19 cellular contexts compared by ENCODE assay signal in the genomic region with DNA sequence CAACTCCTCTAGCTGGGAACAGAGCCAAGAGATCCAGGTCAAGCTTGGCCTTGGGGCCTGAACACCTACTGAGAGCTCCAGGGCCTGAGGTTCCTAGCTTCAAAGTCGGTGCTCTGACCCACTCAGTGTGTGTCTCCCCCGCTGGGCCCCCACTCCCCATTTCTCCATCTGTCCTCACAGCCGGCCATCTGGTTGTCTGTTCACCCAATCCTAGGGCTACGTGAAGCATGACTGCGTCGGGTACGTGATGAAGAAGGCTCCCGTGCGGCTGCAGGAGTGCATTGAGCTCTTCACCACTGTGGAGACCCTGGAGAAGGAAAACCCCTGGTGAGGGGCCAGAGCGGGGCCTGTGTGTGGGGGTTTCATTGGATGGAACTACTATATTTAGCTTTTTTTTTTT.
"Had no signal": no experiment of that assay in that cellular context is flagged by ENCODE, and none has a peak within 500 bp of the region (broad histone marks: within the 10 kb centered on the region; RNA-seq: fewer than 3 reads in every experiment).

No MANE protein-coding gene starts in this region.

- DNase-seq: effector CD4-positive, alpha-beta T cell; endodermal cell; erythroblast; foreskin keratinocyte; head of caudate nucleus; left cardiac atrium; left ventricle myocardium superior; mesenchymal stem cell; naive B cell; occipital lobe; pancreas; right cardiac atrium; stimulated activated CD4-positive, alpha-beta T cell treated with anti-CD3 and anti-CD28 coated beads, Interleukin-4, amount 100 ng/mL, for 24 hours; stimulated activated naive CD8-positive, alpha-beta T cell treated with anti-CD3 and anti-CD28 coated beads, Interleukin-15, amount 100 ng/mL, for 72 hours; testis; upper lobe of right lung had no signal

- H3K4me3 Mint-ChIP-seq: endodermal cell; nephron; stimulated activated memory B cell treated with anti-CD40 and anti-IgM and Interleukin-4, amounts not matched to agents 10 μg/mL and 1 μg/mL and 100 μg/mL, for 72 hours; stimulated activated naive CD8-positive, alpha-beta T cell treated with anti-CD3 and anti-CD28 coated beads, Interleukin-15, amount 100 ng/mL, for 72 hours had no signal

- ATAC-seq: foreskin keratinocyte; left cardiac atrium; left ventricle myocardium superior; pancreas; right cardiac atrium; stimulated activated memory B cell treated with anti-CD40 and anti-IgM and Interleukin-4, amounts not matched to agents 10 μg/mL and 1 μg/mL and 100 μg/mL, for 72 hours; stimulated activated naive CD8-positive, alpha-beta T cell treated with anti-CD3 and anti-CD28 coated beads, Interleukin-15, amount 100 ng/mL, for 72 hours; upper lobe of right lung had no signal

- H3K27me3 Mint-ChIP-seq: naive B cell; progenitor cell of endocrine pancreas; stimulated activated memory B cell treated with anti-CD40 and anti-IgM and Interleukin-4, amounts not matched to agents 10 μg/mL and 1 μg/mL and 100 μg/mL, for 72 hours; stimulated activated naive CD8-positive, alpha-beta T cell treated with anti-CD3 and anti-CD28 coated beads, Interleukin-15, amount 100 ng/mL, for 72 hours had no signal

- H3K9me3 Mint-ChIP-seq: endodermal cell; naive B cell; nephron; stimulated activated memory B cell treated with anti-CD40 and anti-IgM and Interleukin-4, amounts not matched to agents 10 μg/mL and 1 μg/mL and 100 μg/mL, for 72 hours; stimulated activated naive CD8-positive, alpha-beta T cell treated with anti-CD3 and anti-CD28 coated beads, Interleukin-15, amount 100 ng/mL, for 72 hours had no signal

- H3K4me1 Mint-ChIP-seq: endodermal cell; stimulated activated memory B cell treated with anti-CD40 and anti-IgM and Interleukin-4, amounts not matched to agents 10 μg/mL and 1 μg/mL and 100 μg/mL, for 72 hours had no signal

- H3K27ac Mint-ChIP-seq: endodermal cell; nephron; progenitor cell of endocrine pancreas; stimulated activated memory B cell treated with anti-CD40 and anti-IgM and Interleukin-4, amounts not matched to agents 10 μg/mL and 1 μg/mL and 100 μg/mL, for 72 hours had no signal
